Comparison of ENCODE assay signal across 1 cellular context in genomic region chr14:68140111-68140741, GRCh38.
TF ChIP-seq lines count a peak whose summit lies in the region.

No MANE protein-coding gene starts in this region.

TF ChIP-seq in HepG2, 621 proteins besides CTCF, POLR2A, EP300 and RAD21 (continued from another document):
- no peak for TF ChIP-seq THAP8 (CRISPR knock-in tag; IDR thresholded peaks at IDR 0.05; ENCODE audit: borderline replicate concordance)
- no peak for TF ChIP-seq CENPT (CRISPR knock-in tag; IDR thresholded peaks at IDR 0.05; ENCODE audit: low read depth)
- TF ChIP-seq PRDM15 (CRISPR knock-in tag; IDR thresholded peaks at IDR 0.05) = no peak
- peak; percentile 37; the same call in 1 of the 2 replicates for TF ChIP-seq MAFF (IDR thresholded peaks at IDR 0.05; ENCODE audit: low read depth, low read length)
- no peak for TF ChIP-seq IRF2 (CRISPR knock-in tag; IDR thresholded peaks at IDR 0.05)
- peak in 1 of 2 experiments; percentile 50; a peak in 1 of 4 replicates for TF ChIP-seq NR2F1 (CRISPR knock-in tag; IDR thresholded peaks at IDR 0.05)
TF ChIP-seq in HepG2: peak in this region for 4.
